ENCODE assay signal across 8 cellular contexts in genomic region chr6:100880149-100880900, GRCh38. TPM values are rescaled to one million over a fixed set of nuclear protein-coding genes. Genes with fewer than 3 reads are reported as not detected.
DNase-seq lines count a peak whose midpoint lies in the region; ATAC-seq and TF ChIP-seq lines count a peak whose summit lies in the region.

No MANE protein-coding gene starts in this region.

- peak overlapping the region; percentile 92 for H3K4me3 ChIP-seq in WI38 (ENCODE audit: low read depth, low read length)
- peak overlapping the region; percentile 88 to 99 (median 91) for H3K4me3 ChIP-seq in skeletal muscle tissue (ENCODE audit: low read length in 3 of 3)

- no peaks in the 10 kb centered on the region for H3K9me3 ChIP-seq in skeletal muscle tissue (ENCODE audit: control insufficient read depth in 3 of 3, low read length in 3 of 3)

- H3K9ac ChIP-seq in skeletal muscle tissue (ENCODE audit: low read depth in 1 of 3, low read length in 3 of 3), result peak overlapping the region; percentile 83 to 86 (median 85)

- H3K36me3 ChIP-seq in skeletal muscle tissue (ENCODE audit: control insufficient read depth in 3 of 3, insufficient read depth in 3 of 3, low read length in 3 of 3), result no peaks in the 10 kb centered on the region

- H3K27ac ChIP-seq in skeletal muscle tissue (ENCODE audit: low read depth, low read length), result peak overlapping the region; percentile 88

- no peaks in the 10 kb centered on the region for H3K27me3 ChIP-seq in skeletal muscle tissue (ENCODE audit: control insufficient read depth in 3 of 3, insufficient read depth in 3 of 3, low read length in 3 of 3)

- intact Hi-C loops in posterior cingulate gyrus (cut with DNase I), result no loop called here

- DNase-seq in stimulated activated naive CD4-positive, alpha-beta T cell treated with Interleukin-2 at 50 U/mL for 16 hours (lab: John Stamatoyannopoulos, UW), result peak; percentile 0
- DNase-seq in stimulated activated naive CD4-positive, alpha-beta T cell (lab: John Stamatoyannopoulos, UW), result no peak
- peak; percentile 27 for DNase-seq in glomerular visceral epithelial cell (ENCODE audit: extremely low spot score)
- no peak for DNase-seq in posterior cingulate gyrus
- no peak for DNase-seq in activated gamma-delta T cell (lab: John Stamatoyannopoulos, UW)

- no peak for TF ChIP-seq CTCF in WI38 (IDR thresholded peaks at IDR 0.05; ENCODE audit: low read depth, low read length)

- no peak for ATAC-seq in HG03095 (IDR thresholded peaks at IDR 0.05; ENCODE audit: unreplicated experiment)

- H3K4me1 ChIP-seq in skeletal muscle tissue (ENCODE audit: control insufficient read depth in 3 of 3, insufficient read depth in 3 of 3, low read length in 3 of 3), result peaks cover 0 to 18% (median 14%) of the 10 kb centered on the region in 3 donors

RNA-seq across cellular contexts. Expression of gene ASCC3, which starts 0.8 kb away (rescaled TPM):
- total RNA-seq in skeletal muscle tissue, result 21.4 TPM

Comparison
In these comparisons a context has a peak if more than half of its experiments do, and no peak if none do; other contexts are left out.
1. DNase-seq: peak in stimulated activated naive CD4-positive, alpha-beta T cell treated with Interleukin-2 at 50 U/mL for 16 hours (single experiment) and glomerular visceral epithelial cell (single experiment); none in stimulated activated naive CD4-positive, alpha-beta T cell (0 of 6), posterior cingulate gyrus (0 of 10) and activated gamma-delta T cell (single experiment).